10 cellular contexts compared by ENCODE assay signal in the genomic region with DNA sequence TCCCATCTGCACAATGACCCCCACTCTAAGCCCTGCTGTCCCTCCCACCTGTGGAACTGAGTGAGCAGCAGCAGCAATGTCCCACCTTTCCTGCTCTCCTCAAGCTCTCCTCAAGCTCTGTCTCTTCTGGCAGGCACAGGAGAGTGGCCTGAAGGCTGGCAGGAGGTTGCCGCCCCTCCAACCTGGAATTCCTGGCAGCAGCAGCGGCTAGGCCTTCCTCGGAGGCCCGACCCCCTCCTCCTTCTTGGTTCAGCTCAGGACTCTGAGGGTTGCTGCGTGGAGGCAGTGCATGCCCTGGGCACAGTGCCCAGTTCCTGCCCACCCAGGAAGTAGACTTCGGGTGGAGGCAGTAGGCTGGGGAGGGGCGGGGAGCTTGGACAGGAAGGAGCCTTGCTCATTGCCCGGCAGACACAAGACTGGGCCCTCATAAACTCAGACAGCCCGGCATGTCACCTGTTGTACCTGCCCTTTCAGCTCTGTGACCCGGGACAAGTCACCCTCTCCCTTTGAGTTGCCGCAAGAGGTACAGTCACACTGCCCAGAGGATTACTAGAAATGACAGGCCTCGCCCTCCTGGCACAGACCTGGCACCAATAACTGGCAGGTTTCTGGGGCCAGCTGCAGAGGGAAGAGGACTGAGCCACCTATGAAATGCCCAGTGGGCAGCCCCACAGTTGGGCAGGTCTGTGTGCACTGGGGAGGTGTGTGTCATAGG. TPM values are rescaled to one million over a fixed set of nuclear protein-coding genes. Genes with fewer than 3 reads are reported as not detected.
DNase-seq lines count a peak whose midpoint lies in the region; ATAC-seq, FAIRE-seq and TF ChIP-seq lines count a peak whose summit lies in the region.
"Had no signal": no experiment of that assay in that cellular context is flagged by ENCODE, and none has a peak within 500 bp of the region (broad histone marks: within the 10 kb centered on the region; RNA-seq: fewer than 3 reads in every experiment).

No MANE protein-coding gene starts in this region.

- no peak overlapping the region for H3K27ac Mint-ChIP-seq in WTC11

- FAIRE-seq in small intestine (lab: Jason Lieb, UNC), result no peak
- FAIRE-seq: islet of Langerhans had no signal

- no peaks in the 10 kb centered on the region for H3K27me3 ChIP-seq in small intestine (ENCODE audit: control insufficient read depth in 2 of 2, insufficient read depth in 2 of 2, low read length in 2 of 2)

- H3K4me1 Mint-ChIP-seq in WTC11, result peaks cover 18% of the 10 kb centered on the region

- no peaks in the 10 kb centered on the region; the same call in 1 of the 2 replicates for H3K27me3 Mint-ChIP-seq in WTC11 (ENCODE audit: low read depth)

- no peak overlapping the region for H3K4me3 Mint-ChIP-seq in WTC11

- no peaks in the 10 kb centered on the region for H3K9me3 ChIP-seq in small intestine (ENCODE audit: control insufficient read depth, low read depth)

- peak overlapping the region; percentile 63 to 80 for H3K27ac ChIP-seq in small intestine (ENCODE audit: low read depth in 1 of 2, low read length in 1 of 2)

- H3K36me3 Mint-ChIP-seq in WTC11, result no peaks in the 10 kb centered on the region

- POLR2A ChIA-PET in WTC11 (lab: Charles Lee), result no interaction called here

- peak overlapping the region in 1 of 2 donors; percentile 33 for H3K4me3 ChIP-seq in small intestine (ENCODE audit: low read depth in 1 of 2, low read length in 2 of 2)

- H3K9me3 Mint-ChIP-seq in WTC11, result no peaks in the 10 kb centered on the region

- peaks cover 0 to 5% of the 10 kb centered on the region in 2 donors for H3K4me1 ChIP-seq in small intestine (ENCODE audit: control insufficient read depth in 2 of 2, insufficient read depth in 1 of 2, low read depth in 1 of 2, low read length in 1 of 2)

- peak; percentile 50 for ATAC-seq in WTC11
- no peak for ATAC-seq in HG03025 (IDR thresholded peaks at IDR 0.05; ENCODE audit: low FRiP score, unreplicated experiment)

- no peak for TF ChIP-seq CTCF in WTC11 (IDR thresholded peaks at IDR 0.05)

- H3K36me3 ChIP-seq in small intestine (ENCODE audit: control insufficient read depth in 2 of 2, insufficient read depth in 2 of 2, low read length in 2 of 2), result no peaks in the 10 kb centered on the region

- DNase-seq in HT1080 (ENCODE audit: low read depth), result peak; percentile 18
- DNase-seq in WTC11 (ENCODE audit: low spot score), result no peak
- peak; percentile 5 for DNase-seq in iris pigment epithelial cell (ENCODE audit: low read depth)
- peak; percentile 94 for DNase-seq in small intestine
- DNase-seq in cerebellar nuclear complex (lab: John Stamatoyannopoulos, UW), result no peak
- no peak for DNase-seq in NK-92 treated with Interleukin-12 subunit alpha and Interleukin-12 subunit beta, amount 100 ng/mL, for 24 hours (lab: John Stamatoyannopoulos, UW)
- no peak for DNase-seq in RKO (ENCODE audit: low spot score)
- DNase-seq: NCI-H1105 treated with DMSO at 0.1 percent for 48 hours had no signal

- 8 to 37% (median 20%) methylated on average over 12 of the region's 12 CpGs for WGBS in small intestine, 3 donors

- CTCF ChIA-PET in WTC11 (lab: Charles Lee), result interaction anchor here (0.5 to 2.8 kb wide), 11 partner anchors 18 to 354 kb away, joined by 3 to 14 read pairs (median 5); no protein-coding TSS in a partner anchor

TF ChIP-seq in WTC11, 78 proteins besides CTCF, POLR2A, EP300 and RAD21 (continues in another document):
- TF ChIP-seq, protein P1, sequence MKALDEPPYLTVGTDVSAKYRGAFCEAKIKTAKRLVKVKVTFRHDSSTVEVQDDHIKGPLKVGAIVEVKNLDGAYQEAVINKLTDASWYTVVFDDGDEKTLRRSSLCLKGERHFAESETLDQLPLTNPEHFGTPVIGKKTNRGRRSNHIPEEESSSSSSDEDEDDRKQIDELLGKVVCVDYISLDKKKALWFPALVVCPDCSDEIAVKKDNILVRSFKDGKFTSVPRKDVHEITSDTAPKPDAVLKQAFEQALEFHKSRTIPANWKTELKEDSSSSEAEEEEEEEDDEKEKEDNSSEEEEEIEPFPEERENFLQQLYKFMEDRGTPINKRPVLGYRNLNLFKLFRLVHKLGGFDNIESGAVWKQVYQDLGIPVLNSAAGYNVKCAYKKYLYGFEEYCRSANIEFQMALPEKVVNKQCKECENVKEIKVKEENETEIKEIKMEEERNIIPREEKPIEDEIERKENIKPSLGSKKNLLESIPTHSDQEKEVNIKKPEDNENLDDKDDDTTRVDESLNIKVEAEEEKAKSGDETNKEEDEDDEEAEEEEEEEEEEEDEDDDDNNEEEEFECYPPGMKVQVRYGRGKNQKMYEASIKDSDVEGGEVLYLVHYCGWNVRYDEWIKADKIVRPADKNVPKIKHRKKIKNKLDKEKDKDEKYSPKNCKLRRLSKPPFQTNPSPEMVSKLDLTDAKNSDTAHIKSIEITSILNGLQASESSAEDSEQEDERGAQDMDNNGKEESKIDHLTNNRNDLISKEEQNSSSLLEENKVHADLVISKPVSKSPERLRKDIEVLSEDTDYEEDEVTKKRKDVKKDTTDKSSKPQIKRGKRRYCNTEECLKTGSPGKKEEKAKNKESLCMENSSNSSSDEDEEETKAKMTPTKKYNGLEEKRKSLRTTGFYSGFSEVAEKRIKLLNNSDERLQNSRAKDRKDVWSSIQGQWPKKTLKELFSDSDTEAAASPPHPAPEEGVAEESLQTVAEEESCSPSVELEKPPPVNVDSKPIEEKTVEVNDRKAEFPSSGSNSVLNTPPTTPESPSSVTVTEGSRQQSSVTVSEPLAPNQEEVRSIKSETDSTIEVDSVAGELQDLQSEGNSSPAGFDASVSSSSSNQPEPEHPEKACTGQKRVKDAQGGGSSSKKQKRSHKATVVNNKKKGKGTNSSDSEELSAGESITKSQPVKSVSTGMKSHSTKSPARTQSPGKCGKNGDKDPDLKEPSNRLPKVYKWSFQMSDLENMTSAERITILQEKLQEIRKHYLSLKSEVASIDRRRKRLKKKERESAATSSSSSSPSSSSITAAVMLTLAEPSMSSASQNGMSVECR (CRISPR knock-in tag; IDR thresholded peaks at IDR 0.05; ENCODE audit: borderline replicate concordance), result no peak
- TF ChIP-seq KAT7 (CRISPR knock-in tag; IDR thresholded peaks at IDR 0.05; ENCODE audit: borderline replicate concordance) (no peak), JAZF1 (CRISPR knock-in tag; IDR thresholded peaks at IDR 0.05) (no peak), ESRRA (CRISPR knock-in tag; IDR thresholded peaks at IDR 0.05; ENCODE audit: borderline replicate concordance) (no peak), ZNF138 (CRISPR knock-in tag; conservative IDR thresholded peaks at IDR 0.05) (no peak), NR2C2 (CRISPR knock-in tag; IDR thresholded peaks at IDR 0.05) (no peak), NR1H2 (CRISPR knock-in tag; IDR thresholded peaks at IDR 0.05) (no peak)
- TF ChIP-seq, protein P2, sequence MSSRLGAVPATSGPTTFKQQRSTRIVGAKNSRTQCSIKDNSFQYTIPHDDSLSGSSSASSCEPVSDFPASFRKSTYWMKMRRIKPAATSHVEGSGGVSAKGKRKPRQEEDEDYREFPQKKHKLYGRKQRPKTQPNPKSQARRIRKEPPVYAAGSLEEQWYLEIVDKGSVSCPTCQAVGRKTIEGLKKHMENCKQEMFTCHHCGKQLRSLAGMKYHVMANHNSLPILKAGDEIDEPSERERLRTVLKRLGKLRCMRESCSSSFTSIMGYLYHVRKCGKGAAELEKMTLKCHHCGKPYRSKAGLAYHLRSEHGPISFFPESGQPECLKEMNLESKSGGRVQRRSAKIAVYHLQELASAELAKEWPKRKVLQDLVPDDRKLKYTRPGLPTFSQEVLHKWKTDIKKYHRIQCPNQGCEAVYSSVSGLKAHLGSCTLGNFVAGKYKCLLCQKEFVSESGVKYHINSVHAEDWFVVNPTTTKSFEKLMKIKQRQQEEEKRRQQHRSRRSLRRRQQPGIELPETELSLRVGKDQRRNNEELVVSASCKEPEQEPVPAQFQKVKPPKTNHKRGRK (CRISPR knock-in tag; IDR thresholded peaks at IDR 0.05; ENCODE audit: borderline replicate concordance), result no peak
- TF ChIP-seq, protein P3, sequence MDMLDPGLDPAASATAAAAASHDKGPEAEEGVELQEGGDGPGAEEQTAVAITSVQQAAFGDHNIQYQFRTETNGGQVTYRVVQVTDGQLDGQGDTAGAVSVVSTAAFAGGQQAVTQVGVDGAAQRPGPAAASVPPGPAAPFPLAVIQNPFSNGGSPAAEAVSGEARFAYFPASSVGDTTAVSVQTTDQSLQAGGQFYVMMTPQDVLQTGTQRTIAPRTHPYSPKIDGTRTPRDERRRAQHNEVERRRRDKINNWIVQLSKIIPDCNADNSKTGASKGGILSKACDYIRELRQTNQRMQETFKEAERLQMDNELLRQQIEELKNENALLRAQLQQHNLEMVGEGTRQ (CRISPR knock-in tag; IDR thresholded peaks at IDR 0.05), result no peak

RNA-seq across cellular contexts. Expression of gene SERPINA1, which starts 2.1 kb away (rescaled TPM):
- total RNA-seq in HT1080 (2014; rRNA removed; shearing (Covaris generic)), result 0.58 and 1.4 TPM in 2 replicates
- polyA plus RNA-seq in HT1080 (2015; cell fraction: cytosol; rRNA removed), result 2.9 and 3.6 TPM in 2 replicates
- polyA plus RNA-seq in HT1080 (2015; cell fraction: nucleus; rRNA removed), result 2.5 and 4.0 TPM in 2 replicates
- 5.1 to 7.2 TPM (median 6.8 TPM) in 3 replicates for total RNA-seq in WTC11 (2021)
- polyA plus RNA-seq in small intestine, result 100 to 1,000 TPM; 204 to 389 (median 272) TPM

RNA-seq across cellular contexts. Expression of gene SERPINA2, which starts 24.0 kb away (rescaled TPM):
- total RNA-seq in HT1080 (2014; rRNA removed; shearing (Covaris generic)), result not detected in 2 replicates
- polyA plus RNA-seq in HT1080 (2015; cell fraction: cytosol; rRNA removed), result not detected in 2 replicates
- not detected in 2 replicates for polyA plus RNA-seq in HT1080 (2015; cell fraction: nucleus; rRNA removed)
- not detected in 3 replicates for total RNA-seq in WTC11 (2021)
- polyA plus RNA-seq in small intestine, result not detected

Comparison
In these comparisons a context has a peak if more than half of its experiments do, and no peak if none do; other contexts are left out.
1. DNase-seq: peak in HT1080 (single experiment), iris pigment epithelial cell (single experiment) and small intestine (single experiment); none in WTC11 (single experiment), cerebellar nuclear complex (0 of 2), NK-92 treated with Interleukin-12 subunit alpha and Interleukin-12 subunit beta, amount 100 ng/mL, for 24 hours (single experiment) and RKO (single experiment).